Comparison of ENCODE assay signal across 17 cellular contexts in genomic region chr17:78563189-78564145, GRCh38. TPM values are rescaled to one million over a fixed set of nuclear protein-coding genes. Genes with fewer than 3 reads are reported as not detected.
DNase-seq lines count a peak whose midpoint lies in the region; ATAC-seq and TF ChIP-seq lines count a peak whose summit lies in the region.
"Had no signal": no experiment of that assay in that cellular context is flagged by ENCODE, and none has a peak within 500 bp of the region (broad histone marks: within the 10 kb centered on the region; RNA-seq: fewer than 3 reads in every experiment).

No MANE protein-coding gene starts in this region.

- intact Hi-C loops in left cardiac atrium (cut with DNase I): no loop called here
- intact Hi-C loops in psoas muscle (cut with DNase I): no loop called here
- intact Hi-C loops in lower leg skin (cut with DNase I; ENCODE audit: low total_unique reads): no loop called here

- H3K4me3 ChIP-seq in psoas muscle: no peak overlapping the region
- H3K4me3 ChIP-seq in lower leg skin (ENCODE audit: low read depth, poor library complexity, severe bottlenecking): no peak overlapping the region
- H3K4me3 ChIP-seq: thoracic aorta had no signal

- no peaks in the 10 kb centered on the region for H3K4me1 Mint-ChIP-seq in osteocyte (ENCODE audit: unreplicated experiment)
- H3K4me1 Mint-ChIP-seq: activated T-helper 17 cell treated with anti-CD3 and anti-CD28 coated beads, Interleukin-2, amount 50 U/mL, for 72 hours; WTC11 had no signal

- peak; percentile 31 for DNase-seq in M059J (ENCODE audit: low read depth)
- DNase-seq in NCI-H774 (lab: John Stamatoyannopoulos, UW): peak; percentile 48
- peak; percentile 87 for DNase-seq in left cardiac atrium
- DNase-seq in psoas muscle: peak in 1 of 2 donors; percentile 71
- DNase-seq in osteocyte (ENCODE audit: extremely low spot score, unreplicated experiment): no peak
- DNase-seq in activated gamma-delta T cell treated with Interleukin-2 at 50 U/mL for 16 hours: no peak
- no peak for DNase-seq in lower leg skin (ENCODE audit: low spot score in 2 of 2)
- DNase-seq: cerebellar nuclear complex; foreskin keratinocyte; NCI-H2081 treated with DMSO at 0.1 percent for 48 hours; stimulated activated CD4-positive, alpha-beta T cell treated with anti-CD3 and anti-CD28 coated beads, Interleukin-4, amount 100 ng/mL, for 4 hours had no signal

- H3K9me3 Mint-ChIP-seq in osteocyte (ENCODE audit: unreplicated experiment): no peaks in the 10 kb centered on the region
- H3K9me3 Mint-ChIP-seq: activated T-helper 17 cell treated with anti-CD3 and anti-CD28 coated beads, Interleukin-2, amount 50 U/mL, for 72 hours; mesothelial cell of epicardium; WTC11 had no signal

- ATAC-seq in left cardiac atrium (peak; percentile 62 to 65), psoas muscle (no peak)
- ATAC-seq: activated T-helper 17 cell treated with anti-CD3 and anti-CD28 coated beads, Interleukin-2, amount 50 U/mL, for 72 hours; foreskin keratinocyte; HCT116; WTC11 had no signal

- no peak overlapping the region for H3K27ac Mint-ChIP-seq in osteocyte (ENCODE audit: unreplicated experiment)
- H3K27ac Mint-ChIP-seq: activated T-helper 17 cell treated with anti-CD3 and anti-CD28 coated beads, Interleukin-2, amount 50 U/mL, for 72 hours; mesothelial cell of epicardium; WTC11 had no signal

- H3K36me3 ChIP-seq in psoas muscle (ENCODE audit: insufficient read depth in 1 of 2, low read depth in 1 of 2): no peaks in the 10 kb centered on the region
- H3K36me3 ChIP-seq: thoracic aorta had no signal

- H3K9me3 ChIP-seq in psoas muscle: no peaks in the 10 kb centered on the region
- H3K9me3 ChIP-seq: thoracic aorta had no signal

- WGBS in psoas muscle, 3 donors: 27 to 40% (median 33%) methylated on average over 22 of the region's 22 CpGs
- WGBS in lower leg skin, 2 donors: 64 to 70% methylated on average over 22 of the region's 22 CpGs

- peaks cover 0 to 31% (median 10%) of the 10 kb centered on the region in 3 donors for H3K27me3 ChIP-seq in psoas muscle (ENCODE audit: insufficient read depth in 3 of 3, low read length in 2 of 3)

- H3K27ac ChIP-seq in psoas muscle: peak overlapping the region; percentile 54
- H3K27ac ChIP-seq: foreskin keratinocyte, thoracic aorta had no signal

- no peak overlapping the region for H3K4me3 Mint-ChIP-seq in osteocyte (ENCODE audit: unreplicated experiment)
- H3K4me3 Mint-ChIP-seq: activated T-helper 17 cell treated with anti-CD3 and anti-CD28 coated beads, Interleukin-2, amount 50 U/mL, for 72 hours; mesothelial cell of epicardium; WTC11 had no signal

- no peak for TF ChIP-seq POLR2A in lower leg skin (IDR thresholded peaks at IDR 0.05)

- no peak for TF ChIP-seq CTCF in psoas muscle (IDR thresholded peaks at IDR 0.05)
- no peak for TF ChIP-seq CTCF in osteocyte (IDR thresholded peaks at IDR 0.05)
- no peak for TF ChIP-seq CTCF in lower leg skin (IDR thresholded peaks at IDR 0.05)

- H3K4me1 ChIP-seq in psoas muscle: no peaks in the 10 kb centered on the region
- H3K4me1 ChIP-seq: foreskin keratinocyte had no signal

- H3K36me3 Mint-ChIP-seq in osteocyte (ENCODE audit: unreplicated experiment): peaks cover 2% of the 10 kb centered on the region
- H3K36me3 Mint-ChIP-seq: mesothelial cell of epicardium, WTC11 had no signal

- peaks cover 4% of the 10 kb centered on the region for H3K27me3 Mint-ChIP-seq in osteocyte (ENCODE audit: unreplicated experiment)
- H3K27me3 Mint-ChIP-seq: activated T-helper 17 cell treated with anti-CD3 and anti-CD28 coated beads, Interleukin-2, amount 50 U/mL, for 72 hours had no signal

RNA-seq across cellular contexts. Expression of gene DNAH17, which starts 13.7 kb away (rescaled TPM):
- total RNA-seq in M059J (2014; rRNA removed; shearing (Covaris generic)): 0.05 TPM in 1 of 2 replicates, not detected in the other
- under 1 TPM; 0.21 to 0.32 TPM for total RNA-seq in left cardiac atrium
- total RNA-seq in psoas muscle: under 1 TPM; 0.04 to 0.17 (median 0.06) TPM
- 1 to 10 TPM in 1 of 3 donors, under 1 TPM in 2; 0.08 to 3.5 (median 0.13) TPM for polyA plus RNA-seq in psoas muscle
- 0.52 and 0.54 TPM in 2 replicates for total RNA-seq in osteocyte
- total RNA-seq in lower leg skin: 10 to 100 TPM in 1 of 4 donors, 1 to 10 TPM in 2, under 1 TPM in 1; 0.89 to 15.4 (median 3.8) TPM
- total RNA-seq: HT-29 had no signal

Comparison
In these comparisons a context has a peak if more than half of its experiments do, and no peak if none do; other contexts are left out.
1. DNase-seq: peak in M059J (single experiment), NCI-H774 (single experiment) and left cardiac atrium (single experiment); none in osteocyte (single experiment), activated gamma-delta T cell treated with Interleukin-2 at 50 U/mL for 16 hours (single experiment) and lower leg skin (0 of 2).
2. ATAC-seq: peak in left cardiac atrium (2 of 2); none in psoas muscle (0 of 4).